8 cellular contexts compared by ENCODE assay signal in the genomic region with DNA sequence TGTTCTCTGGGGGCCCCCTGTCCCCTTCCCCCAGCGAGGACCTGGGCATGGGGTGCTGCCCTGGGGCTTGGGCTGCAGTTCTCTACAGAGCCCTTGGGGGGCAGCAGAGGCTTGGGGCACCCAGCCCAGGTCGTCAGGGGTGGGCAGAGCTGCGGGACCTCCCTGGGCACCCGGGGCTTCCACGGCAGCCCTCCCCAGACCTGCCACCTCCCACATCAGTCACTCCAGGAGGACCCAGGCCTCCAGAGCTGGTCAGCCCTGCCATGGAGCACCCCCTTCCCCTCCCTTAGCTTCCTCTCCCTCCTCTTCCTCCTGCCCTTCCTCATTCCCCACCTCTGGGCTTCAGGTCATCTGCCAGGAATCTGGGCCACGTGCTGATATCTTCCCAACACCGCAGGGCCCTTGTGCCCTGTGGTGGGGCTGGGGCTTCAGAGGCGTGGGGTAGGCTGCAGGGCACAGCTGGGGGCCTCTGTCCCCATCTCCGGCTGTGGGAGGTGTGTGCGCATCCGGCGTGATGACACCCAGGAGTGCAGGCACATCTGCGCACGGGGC. TPM values are rescaled to one million over a fixed set of nuclear protein-coding genes. Genes with fewer than 3 reads are reported as not detected.
DNase-seq lines count a peak whose midpoint lies in the region; ATAC-seq and TF ChIP-seq lines count a peak whose summit lies in the region.

No MANE protein-coding gene starts in this region.

- intact Hi-C loops in lower lobe of right lung (cut with DNase I): no loop called here

- no peak overlapping the region for H3K4me3 ChIP-seq in BE2C (ENCODE audit: low read depth, low read length)
- no peak overlapping the region for H3K4me3 ChIP-seq in HEK293 (ENCODE audit: low read depth, low read length)
- H3K4me3 ChIP-seq in lower lobe of right lung: peak overlapping the region; percentile 48

- H3K36me3 ChIP-seq in BE2C: no peaks in the 10 kb centered on the region
- no peaks in the 10 kb centered on the region for H3K36me3 ChIP-seq in HEK293 (ENCODE audit: control insufficient read depth in 2 of 2, insufficient read depth in 1 of 2, low read length in 2 of 2)
- H3K36me3 ChIP-seq in lower lobe of right lung: peaks cover 11% of the 10 kb centered on the region

- peak; percentile 63 to 65 for ATAC-seq in activated CD4-positive, CD25-positive, alpha-beta regulatory T cell treated with anti-CD3 and anti-CD28 coated beads, Interleukin-2, amount 50 U/mL, for 24 hours
- ATAC-seq in lower lobe of right lung: no peak
- ATAC-seq in stimulated activated naive CD8-positive, alpha-beta T cell treated with anti-CD3 and anti-CD28 coated beads, Interleukin-15, Interleukin-2, amounts not matched to agents 100 U/mL and 50 U/mL, for 24 hours: peak; percentile 56

- TF ChIP-seq CTCF in BE2C (IDR thresholded peaks at IDR 0.05; ENCODE audit: low read depth, low read length) (peak; percentile 62), HEK293 (tag by site-specific recombination; IDR thresholded peaks at IDR 0.05) (peak; percentile 64), lower lobe of right lung (IDR thresholded peaks at IDR 0.05) (peak; percentile 91)

- CTCF ChIA-PET in HEK293 (lab: Yijun Ruan, JAX): interaction anchor here (0.7 to 1.8 kb wide), 11 partner anchors 9 to 203 kb away, joined by 3 to 10 read pairs (median 3); no protein-coding TSS in a partner anchor

- H3K27ac ChIP-seq in HEK293 (ENCODE audit: extremely low read depth, low read depth, low read length) (no peak overlapping the region), lower lobe of right lung (no peak overlapping the region)

- H3K27me3 ChIP-seq in BE2C (no peaks in the 10 kb centered on the region; the same call in 1 of the 2 replicates), lower lobe of right lung (ENCODE audit: low read depth) (no peaks in the 10 kb centered on the region)

- DNase-seq in BE2C: peak; percentile 58
- peak; percentile 50 for DNase-seq in central memory CD4-positive, alpha-beta T cell
- DNase-seq in lower lobe of right lung: no peak
- peak; percentile 81 for DNase-seq in stimulated activated naive CD8-positive, alpha-beta T cell treated with anti-CD3 and anti-CD28 coated beads, Interleukin-15, Interleukin-2, amounts not matched to agents 100 U/mL and 50 U/mL, for 24 hours
- DNase-seq in ureter (ENCODE audit: low spot score): no peak
- no peak for DNase-seq in inferior parietal cortex (ENCODE audit: extremely low spot score)

- H3K9me3 ChIP-seq in BE2C: no peaks in the 10 kb centered on the region
- H3K9me3 ChIP-seq in HEK293 (ENCODE audit: control insufficient read depth, insufficient read depth, low read depth, low read length): no peaks in the 10 kb centered on the region
- H3K9me3 ChIP-seq in lower lobe of right lung: no peaks in the 10 kb centered on the region

- H3K4me1 ChIP-seq in BE2C: peaks cover 8% of the 10 kb centered on the region
- H3K4me1 ChIP-seq in HEK293 (ENCODE audit: control insufficient read depth, insufficient read depth, low read length): 0 out of 2 replicates have a peak, but pooled peaks cover 6% of the 10 kb centered on the region
- peaks cover 61% of the 10 kb centered on the region for H3K4me1 ChIP-seq in lower lobe of right lung

- POLR2A ChIA-PET in HEK293 (lab: Yijun Ruan, JAX): interaction anchor here (0.6 to 1.1 kb wide), 3 partner anchors 8 to 47 kb away, joined by 3 read pairs; no protein-coding TSS in a partner anchor

TF ChIP-seq in HEK293, 187 proteins besides CTCF, POLR2A, EP300 and RAD21 (continues in another document):
- TF ChIP-seq ZNF24 (tag by site-specific recombination; IDR thresholded peaks at IDR 0.05) (no peak), ZNF654 (tag by site-specific recombination; IDR thresholded peaks at IDR 0.05; ENCODE audit: low read depth) (peak; percentile 33), GLIS2 (tag by site-specific recombination; IDR thresholded peaks at IDR 0.05) (peak; percentile 80), ZNF366 (tag by site-specific recombination; conservative IDR thresholded peaks at IDR 0.05) (0 out of 2 replicates have a peak, but pooled peaks have one; percentile 21), HOXD13 (CRISPR knock-in tag; IDR thresholded peaks at IDR 0.05; ENCODE audit: borderline replicate concordance) (no peak), ZNF133 (tag by site-specific recombination; IDR thresholded peaks at IDR 0.05) (no peak), BCL6B (tag by site-specific recombination; IDR thresholded peaks at IDR 0.05) (no peak), SP2 (tag by site-specific recombination; IDR thresholded peaks at IDR 0.05) (peak; percentile 38), HIC1 (tag by site-specific recombination; IDR thresholded peaks at IDR 0.05) (0 out of 2 replicates have a peak, but pooled peaks have one; percentile 23)
- TF ChIP-seq, protein P1, sequence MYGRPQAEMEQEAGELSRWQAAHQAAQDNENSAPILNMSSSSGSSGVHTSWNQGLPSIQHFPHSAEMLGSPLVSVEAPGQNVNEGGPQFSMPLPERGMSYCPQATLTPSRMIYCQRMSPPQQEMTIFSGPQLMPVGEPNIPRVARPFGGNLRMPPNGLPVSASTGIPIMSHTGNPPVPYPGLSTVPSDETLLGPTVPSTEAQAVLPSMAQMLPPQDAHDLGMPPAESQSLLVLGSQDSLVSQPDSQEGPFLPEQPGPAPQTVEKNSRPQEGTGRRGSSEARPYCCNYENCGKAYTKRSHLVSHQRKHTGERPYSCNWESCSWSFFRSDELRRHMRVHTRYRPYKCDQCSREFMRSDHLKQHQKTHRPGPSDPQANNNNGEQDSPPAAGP (tag by site-specific recombination; IDR thresholded peaks at IDR 0.05): 0 out of 2 replicates have a peak, but pooled peaks have one; percentile 32
- TF ChIP-seq, protein P2, sequence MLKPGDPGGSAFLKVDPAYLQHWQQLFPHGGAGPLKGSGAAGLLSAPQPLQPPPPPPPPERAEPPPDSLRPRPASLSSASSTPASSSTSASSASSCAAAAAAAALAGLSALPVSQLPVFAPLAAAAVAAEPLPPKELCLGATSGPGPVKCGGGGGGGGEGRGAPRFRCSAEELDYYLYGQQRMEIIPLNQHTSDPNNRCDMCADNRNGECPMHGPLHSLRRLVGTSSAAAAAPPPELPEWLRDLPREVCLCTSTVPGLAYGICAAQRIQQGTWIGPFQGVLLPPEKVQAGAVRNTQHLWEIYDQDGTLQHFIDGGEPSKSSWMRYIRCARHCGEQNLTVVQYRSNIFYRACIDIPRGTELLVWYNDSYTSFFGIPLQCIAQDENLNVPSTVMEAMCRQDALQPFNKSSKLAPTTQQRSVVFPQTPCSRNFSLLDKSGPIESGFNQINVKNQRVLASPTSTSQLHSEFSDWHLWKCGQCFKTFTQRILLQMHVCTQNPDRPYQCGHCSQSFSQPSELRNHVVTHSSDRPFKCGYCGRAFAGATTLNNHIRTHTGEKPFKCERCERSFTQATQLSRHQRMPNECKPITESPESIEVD (tag by site-specific recombination; IDR thresholded peaks at IDR 0.05): no peak

RNA-seq across cellular contexts. Expression of gene TSPAN4, which starts 5.8 kb away (rescaled TPM):
- 60.8 TPM for polyA plus RNA-seq in BE2C (2012; ENCODE audit: insufficient read depth, insufficient read length, low read depth)
- total RNA-seq in lower lobe of right lung: 140 TPM
- total RNA-seq in ureter: 47.2 TPM

RNA-seq across cellular contexts. Expression of gene POLR2L, which starts 6.1 kb away (rescaled TPM):
- polyA plus RNA-seq in BE2C (2012; ENCODE audit: insufficient read depth, insufficient read length, low read depth): 712 TPM
- total RNA-seq in lower lobe of right lung (127 TPM), ureter (112 TPM)

RNA-seq across cellular contexts. Expression of gene CD151, which starts 15.7 kb away (rescaled TPM):
- polyA plus RNA-seq in BE2C (2012; ENCODE audit: insufficient read depth, insufficient read length, low read depth): 89.3 TPM
- total RNA-seq in lower lobe of right lung (387 TPM), ureter (241 TPM)

RNA-seq across cellular contexts. Expression of gene CRACR2B, which starts 20.7 kb away (rescaled TPM):
- polyA plus RNA-seq in BE2C (2012; ENCODE audit: insufficient read depth, insufficient read length, low read depth): 1.8 TPM
- 43.6 TPM for total RNA-seq in lower lobe of right lung
- total RNA-seq in ureter: 45.8 TPM

RNA-seq across cellular contexts. Expression of gene PNPLA2, which starts 29.7 kb away (rescaled TPM):
- polyA plus RNA-seq in BE2C (2012; ENCODE audit: insufficient read depth, insufficient read length, low read depth): 92.2 TPM
- 137 TPM for total RNA-seq in lower lobe of right lung
- total RNA-seq in ureter: 118 TPM

Comparison
In these comparisons a context has a peak if more than half of its experiments do, and no peak if none do; other contexts are left out.
1. DNase-seq: peak in BE2C (single experiment), central memory CD4-positive, alpha-beta T cell (single experiment) and stimulated activated naive CD8-positive, alpha-beta T cell treated with anti-CD3 and anti-CD28 coated beads, Interleukin-15, Interleukin-2, amounts not matched to agents 100 U/mL and 50 U/mL, for 24 hours (single experiment); none in lower lobe of right lung (single experiment), ureter (single experiment) and inferior parietal cortex (single experiment).
2. ATAC-seq: peak in activated CD4-positive, CD25-positive, alpha-beta regulatory T cell treated with anti-CD3 and anti-CD28 coated beads, Interleukin-2, amount 50 U/mL, for 24 hours (2 of 2) and stimulated activated naive CD8-positive, alpha-beta T cell treated with anti-CD3 and anti-CD28 coated beads, Interleukin-15, Interleukin-2, amounts not matched to agents 100 U/mL and 50 U/mL, for 24 hours (single experiment); none in lower lobe of right lung (0 of 2).
3. Peak in every context shown above with its lines, with median percentiles within 50 percentile points of each other: CTCF ChIP-seq.